ENCODE assay signal across 20 cellular contexts in genomic region chr7:142337406-142338001, GRCh38.
DNase-seq lines count a peak whose midpoint lies in the region; ATAC-seq and TF ChIP-seq lines count a peak whose summit lies in the region.
"Had no signal": no experiment of that assay in that cellular context is flagged by ENCODE, and none has a peak within 500 bp of the region (broad histone marks: within the 10 kb centered on the region; RNA-seq: fewer than 3 reads in every experiment).

No MANE protein-coding gene starts in this region.

- CTCF ChIA-PET in activated CD8-positive, alpha-beta T cell treated with anti-CD3 and anti-CD28 coated beads for 36 hours (lab: Charles Lee), result interaction anchor here (1.0 to 2.3 kb wide), 5 partner anchors 10 to 878 kb away, joined by 3 to 10 read pairs (median 4); no protein-coding TSS in a partner anchor
- CTCF ChIA-PET in activated CD8-positive, alpha-beta T cell treated with anti-CD3 and anti-CD28 coated beads, Interleukin-2, amount 10 ng/mL, durations not matched to agents 7 days and 5 days (lab: Charles Lee), result interaction anchor here (0.8 to 1.4 kb wide), 3 partner anchors 13 to 20 kb away, joined by 3 to 4 read pairs (median 3); no protein-coding TSS in a partner anchor
- CTCF ChIA-PET in CD4-positive, alpha-beta memory T cell (lab: Charles Lee; ENCODE audit: partially characterized antibody), result interaction anchor here (0.7 to 1.5 kb wide), 5 partner anchors 13 to 474 kb away, joined by 3 to 4 read pairs (median 3); no protein-coding TSS in a partner anchor

- intact Hi-C loops in activated CD8-positive, alpha-beta T cell treated with anti-CD3 and anti-CD28 coated beads for 36 hours (cut with micrococcal nuclease), result no loop called here
- intact Hi-C loops in CD4-positive, alpha-beta memory T cell (cut with micrococcal nuclease), result no loop called here
- intact Hi-C loops in activated T-helper 1 cell treated with anti-CD3 and anti-CD28 coated beads, Interleukin-12 subunit alpha, Interleukin-12 subunit beta, Interleukin-2, Interleukin-4 antibody, amounts not matched to agents 30 ng/mL and 10 ng/mL and 1 ng/mL, durations not matched to agents 14 hours and 24 hours and 36 hours (cut with micrococcal nuclease), result no loop called here

- H3K27me3 ChIP-seq in CD4-positive, alpha-beta memory T cell (ENCODE audit: insufficient read depth, low read length), result no peaks in the 10 kb centered on the region
- H3K27me3 ChIP-seq in parathyroid adenoma (ENCODE audit: control insufficient read depth, insufficient read depth, low read length), result no peaks in the 10 kb centered on the region
- H3K27me3 ChIP-seq: BLaER1 treated with 17β-estradiol and CSF1 and Interleukin-3, amounts not matched to agents 10 nM and 100 nM had no signal

- no peaks in the 10 kb centered on the region for H3K9me3 Mint-ChIP-seq in activated CD8-positive, alpha-beta T cell treated with anti-CD3 and anti-CD28 coated beads for 36 hours
- H3K9me3 Mint-ChIP-seq in activated CD8-positive, alpha-beta T cell treated with anti-CD3 and anti-CD28 coated beads, Interleukin-2, amount 10 ng/mL, durations not matched to agents 7 days and 5 days (ENCODE audit: insufficient read depth), result no peaks in the 10 kb centered on the region
- no peaks in the 10 kb centered on the region for H3K9me3 Mint-ChIP-seq in CD4-positive, alpha-beta memory T cell
- H3K9me3 Mint-ChIP-seq in activated T-helper 1 cell treated with anti-CD3 and anti-CD28 coated beads, Interleukin-12 subunit alpha, Interleukin-12 subunit beta, Interleukin-2, Interleukin-4 antibody, amounts not matched to agents 30 ng/mL and 10 ng/mL and 1 ng/mL, durations not matched to agents 14 hours and 24 hours and 36 hours, result no peaks in the 10 kb centered on the region

- peaks cover 23% of the 10 kb centered on the region for H3K4me1 Mint-ChIP-seq in activated CD8-positive, alpha-beta T cell treated with anti-CD3 and anti-CD28 coated beads for 36 hours (ENCODE audit: low read depth)
- peaks cover 2% of the 10 kb centered on the region for H3K4me1 Mint-ChIP-seq in activated CD8-positive, alpha-beta T cell treated with anti-CD3 and anti-CD28 coated beads, Interleukin-2, amount 10 ng/mL, durations not matched to agents 7 days and 5 days (ENCODE audit: low read depth)
- H3K4me1 Mint-ChIP-seq in CD4-positive, alpha-beta memory T cell, result peaks cover 0 to 17% (median 6%) of the 10 kb centered on the region in 4 donors
- H3K4me1 Mint-ChIP-seq in activated T-helper 1 cell treated with anti-CD3 and anti-CD28 coated beads, Interleukin-12 subunit alpha, Interleukin-12 subunit beta, Interleukin-2, Interleukin-4 antibody, amounts not matched to agents 30 ng/mL and 10 ng/mL and 1 ng/mL, durations not matched to agents 14 hours and 24 hours and 36 hours (ENCODE audit: low read depth), result peaks cover 5% of the 10 kb centered on the region

- H3K27ac Mint-ChIP-seq in activated CD8-positive, alpha-beta T cell treated with anti-CD3 and anti-CD28 coated beads for 36 hours, result peak overlapping the region; percentile 62
- no peak overlapping the region for H3K27ac Mint-ChIP-seq in activated CD8-positive, alpha-beta T cell treated with anti-CD3 and anti-CD28 coated beads, Interleukin-2, amount 10 ng/mL, durations not matched to agents 7 days and 5 days
- peak overlapping the region in 4 of 7 donors; percentile 23 to 73 (median 60) for H3K27ac Mint-ChIP-seq in CD4-positive, alpha-beta memory T cell
- H3K27ac Mint-ChIP-seq in activated T-helper 1 cell treated with anti-CD3 and anti-CD28 coated beads, Interleukin-12 subunit alpha, Interleukin-12 subunit beta, Interleukin-2, Interleukin-4 antibody, amounts not matched to agents 30 ng/mL and 10 ng/mL and 1 ng/mL, durations not matched to agents 14 hours and 24 hours and 36 hours, result peak overlapping the region; percentile 77

- no peak overlapping the region for H3K9ac ChIP-seq in parathyroid adenoma
- H3K9ac ChIP-seq: BLaER1 treated with 17β-estradiol and CSF1 and Interleukin-3, amounts not matched to agents 10 nM and 100 nM had no signal

- no peaks in the 10 kb centered on the region for H3K36me3 Mint-ChIP-seq in activated CD8-positive, alpha-beta T cell treated with anti-CD3 and anti-CD28 coated beads for 36 hours (ENCODE audit: low read depth)
- no peaks in the 10 kb centered on the region for H3K36me3 Mint-ChIP-seq in activated CD8-positive, alpha-beta T cell treated with anti-CD3 and anti-CD28 coated beads, Interleukin-2, amount 10 ng/mL, durations not matched to agents 7 days and 5 days (ENCODE audit: low read depth)
- H3K36me3 Mint-ChIP-seq in CD4-positive, alpha-beta memory T cell, result no peaks in the 10 kb centered on the region
- H3K36me3 Mint-ChIP-seq in activated T-helper 1 cell treated with anti-CD3 and anti-CD28 coated beads, Interleukin-12 subunit alpha, Interleukin-12 subunit beta, Interleukin-2, Interleukin-4 antibody, amounts not matched to agents 30 ng/mL and 10 ng/mL and 1 ng/mL, durations not matched to agents 14 hours and 24 hours and 36 hours (ENCODE audit: low read depth), result no peaks in the 10 kb centered on the region

- H3K9me3 ChIP-seq in CD4-positive, alpha-beta memory T cell (ENCODE audit: control insufficient read depth in 1 of 2, low read length in 2 of 2), result no peaks in the 10 kb centered on the region
- H3K9me3 ChIP-seq in parathyroid adenoma (ENCODE audit: control insufficient read depth, low read length), result no peaks in the 10 kb centered on the region
- H3K9me3 ChIP-seq: A549; BLaER1 treated with 17β-estradiol and CSF1 and Interleukin-3, amounts not matched to agents 10 nM and 100 nM had no signal

- no peak overlapping the region for H3K4me3 Mint-ChIP-seq in activated CD8-positive, alpha-beta T cell treated with anti-CD3 and anti-CD28 coated beads for 36 hours
- no peak overlapping the region for H3K4me3 Mint-ChIP-seq in activated CD8-positive, alpha-beta T cell treated with anti-CD3 and anti-CD28 coated beads, Interleukin-2, amount 10 ng/mL, durations not matched to agents 7 days and 5 days
- H3K4me3 Mint-ChIP-seq in CD4-positive, alpha-beta memory T cell, result peak overlapping the region in 3 of 8 donors; percentile 2 to 21 (median 2)
- no peak overlapping the region for H3K4me3 Mint-ChIP-seq in activated T-helper 1 cell treated with anti-CD3 and anti-CD28 coated beads, Interleukin-12 subunit alpha, Interleukin-12 subunit beta, Interleukin-2, Interleukin-4 antibody, amounts not matched to agents 30 ng/mL and 10 ng/mL and 1 ng/mL, durations not matched to agents 14 hours and 24 hours and 36 hours

- no peak for DNase-seq in activated CD8-positive, alpha-beta T cell treated with anti-CD3 and anti-CD28 coated beads for 36 hours
- no peak for DNase-seq in activated CD8-positive, alpha-beta T cell treated with anti-CD3 and anti-CD28 coated beads, Interleukin-2, amount 10 ng/mL, durations not matched to agents 7 days and 5 days
- DNase-seq in CD4-positive, alpha-beta memory T cell, result no peak
- no peak for DNase-seq in activated T-helper 1 cell treated with anti-CD3 and anti-CD28 coated beads, Interleukin-12 subunit alpha, Interleukin-12 subunit beta, Interleukin-2, Interleukin-4 antibody, amounts not matched to agents 30 ng/mL and 10 ng/mL and 1 ng/mL, durations not matched to agents 14 hours and 24 hours and 36 hours (ENCODE audit: low spot score)
- DNase-seq in stimulated activated naive CD4-positive, alpha-beta T cell treated with Interleukin-2 at 50 U/mL for 16 hours (lab: John Stamatoyannopoulos, UW), result no peak
- no peak for DNase-seq in amygdala (lab: John Stamatoyannopoulos, UW)
- DNase-seq: DMS 273 treated with DMSO at 0.1 percent for 48 hours, GDM1, HCEC 1CT, NCI-H1105, NCI-H1694, NCI-H226, NCI-H524 treated with DMSO at 0.1 percent for 48 hours had no signal

- no peak overlapping the region for H3K27ac ChIP-seq in CD4-positive, alpha-beta memory T cell (ENCODE audit: low read depth, low read length)
- peak overlapping the region; percentile 69 for H3K27ac ChIP-seq in parathyroid adenoma
- H3K27ac ChIP-seq: A549; BLaER1 treated with 17β-estradiol and CSF1 and Interleukin-3, amounts not matched to agents 10 nM and 100 nM; HL-60 had no signal

- H3K27me3 Mint-ChIP-seq in activated CD8-positive, alpha-beta T cell treated with anti-CD3 and anti-CD28 coated beads for 36 hours, result peaks cover 2% of the 10 kb centered on the region
- peaks cover 22% of the 10 kb centered on the region for H3K27me3 Mint-ChIP-seq in activated CD8-positive, alpha-beta T cell treated with anti-CD3 and anti-CD28 coated beads, Interleukin-2, amount 10 ng/mL, durations not matched to agents 7 days and 5 days (ENCODE audit: low read depth)
- H3K27me3 Mint-ChIP-seq in CD4-positive, alpha-beta memory T cell, result peaks cover 8 to 12% of the 10 kb centered on the region in 2 donors
- peaks cover 8% of the 10 kb centered on the region for H3K27me3 Mint-ChIP-seq in activated T-helper 1 cell treated with anti-CD3 and anti-CD28 coated beads, Interleukin-12 subunit alpha, Interleukin-12 subunit beta, Interleukin-2, Interleukin-4 antibody, amounts not matched to agents 30 ng/mL and 10 ng/mL and 1 ng/mL, durations not matched to agents 14 hours and 24 hours and 36 hours (ENCODE audit: insufficient read depth)

- no peaks in the 10 kb centered on the region for H3K36me3 ChIP-seq in CD4-positive, alpha-beta memory T cell (ENCODE audit: insufficient read depth, low read length)
- H3K36me3 ChIP-seq in parathyroid adenoma (ENCODE audit: control insufficient read depth, insufficient read depth, low read length), result no peaks in the 10 kb centered on the region
- H3K36me3 ChIP-seq: BLaER1 treated with 17β-estradiol and CSF1 and Interleukin-3, amounts not matched to agents 10 nM and 100 nM had no signal

- POLR2A ChIA-PET in activated CD8-positive, alpha-beta T cell treated with anti-CD3 and anti-CD28 coated beads for 36 hours (lab: Charles Lee), result no interaction called here
- POLR2A ChIA-PET in activated CD8-positive, alpha-beta T cell treated with anti-CD3 and anti-CD28 coated beads, Interleukin-2, amount 10 ng/mL, durations not matched to agents 7 days and 5 days (lab: Charles Lee), result no interaction called here
- POLR2A ChIA-PET in CD4-positive, alpha-beta memory T cell (lab: Charles Lee; ENCODE audit: partially characterized antibody), result interaction anchor here (2.5 to 3.0 kb wide), 2 partner anchors 461 to 471 kb away, joined by 12 to 13 read pairs; no protein-coding TSS in a partner anchor

- peak; percentile 82 for ATAC-seq in activated CD8-positive, alpha-beta T cell treated with anti-CD3 and anti-CD28 coated beads for 36 hours
- ATAC-seq in activated CD8-positive, alpha-beta T cell treated with anti-CD3 and anti-CD28 coated beads, Interleukin-2, amount 10 ng/mL, durations not matched to agents 7 days and 5 days, result no peak
- no peak for ATAC-seq in GM21529 (IDR thresholded peaks at IDR 0.05; ENCODE audit: unreplicated experiment)
- ATAC-seq: A549, GM12878, Panc1 had no signal

- no peak overlapping the region for H3K4me2 ChIP-seq in parathyroid adenoma (ENCODE audit: low read length)
- H3K4me2 ChIP-seq: A549; BLaER1 treated with 17β-estradiol and CSF1 and Interleukin-3, amounts not matched to agents 10 nM and 100 nM had no signal

- H3K4me3 ChIP-seq in CD4-positive, alpha-beta memory T cell (ENCODE audit: low read length in 2 of 2), result no peak overlapping the region
- no peak overlapping the region for H3K4me3 ChIP-seq in parathyroid adenoma (ENCODE audit: low read depth, low read length)
- H3K4me3 ChIP-seq: A549; BLaER1 treated with 17β-estradiol and CSF1 and Interleukin-3, amounts not matched to agents 10 nM and 100 nM; GM12878 had no signal

- H2AFZ ChIP-seq in parathyroid adenoma, result peak overlapping the region; percentile 2

- no peaks in the 10 kb centered on the region for H3K79me2 ChIP-seq in parathyroid adenoma

- no peaks in the 10 kb centered on the region for H3K4me1 ChIP-seq in CD4-positive, alpha-beta memory T cell (ENCODE audit: insufficient read depth, low read length)
- H3K4me1 ChIP-seq in parathyroid adenoma, result peaks cover 11% of the 10 kb centered on the region
- H3K4me1 ChIP-seq: A549 had no signal

- no peak for TF ChIP-seq CTCF in activated CD8-positive, alpha-beta T cell treated with anti-CD3 and anti-CD28 coated beads for 36 hours (IDR thresholded peaks at IDR 0.05)
- TF ChIP-seq CTCF in parathyroid adenoma (IDR thresholded peaks at IDR 0.05), result no peak
